In genomic region chr10:73864229-73864628, GRCh38 we compare ENCODE assay signal across 1 cellular context.
TF ChIP-seq lines count a peak whose summit lies in the region.

No MANE protein-coding gene starts in this region.

TF ChIP-seq in K562, 482 proteins besides CTCF, POLR2A, EP300 and RAD21:
- no peak for TF ChIP-seq ZBTB9 (CRISPR knock-in tag; IDR thresholded peaks at IDR 0.05)
- TF ChIP-seq ZNF316 (IDR thresholded peaks at IDR 0.05): peak; percentile 78
- peak in 1 of 2 experiments; percentile 15; a peak in 1 of 4 replicates for TF ChIP-seq TRIM24 (IDR thresholded peaks at IDR 0.05)
- no peak for TF ChIP-seq ZNF780A (CRISPR knock-in tag; IDR thresholded peaks at IDR 0.05)
- no peak for TF ChIP-seq MIER1 (IDR thresholded peaks at IDR 0.05; ENCODE audit: low read depth)
